13 cellular contexts compared by ENCODE assay signal in the genomic region with DNA sequence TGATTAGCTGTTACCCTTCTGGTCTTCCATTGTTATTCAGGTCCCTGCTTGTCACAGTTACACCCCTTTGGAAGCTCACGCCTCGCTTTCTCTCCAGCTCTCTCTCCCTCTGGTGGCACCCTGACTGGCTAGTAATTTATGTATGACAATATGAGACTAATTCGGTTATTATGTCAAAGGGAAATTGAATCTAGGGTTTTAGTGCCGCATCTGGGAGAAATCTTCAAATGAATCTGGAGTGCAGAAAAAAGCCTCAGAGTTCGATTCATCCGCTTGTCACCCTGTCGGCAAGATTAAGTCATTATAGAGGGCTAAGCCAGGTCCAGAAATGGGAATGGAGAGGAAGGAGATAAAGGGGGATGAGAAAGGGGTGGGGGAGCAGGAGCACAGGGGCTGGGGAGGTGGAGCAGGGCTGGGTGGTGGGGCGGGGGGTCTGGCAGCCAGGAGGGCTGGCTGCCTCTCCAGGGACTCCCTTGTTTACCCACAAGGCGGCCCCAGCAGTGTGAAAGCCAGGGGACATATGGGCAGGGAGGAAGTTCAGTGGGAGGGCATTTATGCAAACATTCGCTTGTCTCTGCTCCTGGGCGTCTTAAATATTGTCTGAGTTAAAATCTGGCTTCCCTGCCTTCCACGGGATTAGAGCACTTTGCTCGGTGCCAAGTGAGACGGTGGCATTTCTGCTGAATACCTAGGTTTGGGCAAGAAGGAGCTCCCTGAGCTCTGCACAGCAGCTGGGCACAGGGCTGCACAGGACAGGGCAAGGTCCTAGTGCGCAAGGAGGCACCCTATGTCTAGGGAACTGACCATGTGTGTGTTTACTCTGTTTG.
DNase-seq lines count a peak whose midpoint lies in the region; ATAC-seq, FAIRE-seq and TF ChIP-seq lines count a peak whose summit lies in the region.
"Had no signal": no experiment of that assay in that cellular context is flagged by ENCODE, and none has a peak within 500 bp of the region (broad histone marks: within the 10 kb centered on the region; RNA-seq: fewer than 3 reads in every experiment).

No MANE protein-coding gene starts in this region.

- no peaks in the 10 kb centered on the region for H3K9me3 Mint-ChIP-seq in progenitor cell of endocrine pancreas (ENCODE audit: low read depth)
- no peaks in the 10 kb centered on the region for H3K9me3 Mint-ChIP-seq in stimulated activated naive B cell treated with anti-CD40 and anti-IgM and Interleukin-4, amounts not matched to agents 10 μg/mL and 1 μg/mL and 100 μg/mL, for 72 hours
- H3K9me3 Mint-ChIP-seq: activated naive CD4-positive, alpha-beta T cell treated with anti-CD3 and anti-CD28 coated beads for 36 hours; central memory CD8-positive, alpha-beta T cell; T-helper 2 cell treated with Interferon-gamma antibody and Interleukin-4, amounts not matched to agents 5 μg/mL and 100 μg/mL, for 36 hours had no signal

- peak overlapping the region; percentile 37 for H3K4me3 Mint-ChIP-seq in progenitor cell of endocrine pancreas (ENCODE audit: low read depth)
- no peak overlapping the region for H3K4me3 Mint-ChIP-seq in stimulated activated naive B cell treated with anti-CD40 and anti-IgM and Interleukin-4, amounts not matched to agents 10 μg/mL and 1 μg/mL and 100 μg/mL, for 72 hours
- H3K4me3 Mint-ChIP-seq: activated naive CD4-positive, alpha-beta T cell treated with anti-CD3 and anti-CD28 coated beads for 36 hours; central memory CD8-positive, alpha-beta T cell; T-helper 2 cell treated with Interferon-gamma antibody and Interleukin-4, amounts not matched to agents 5 μg/mL and 100 μg/mL, for 36 hours had no signal

- ATAC-seq in stimulated activated naive B cell treated with anti-CD40 and anti-IgM and Interleukin-4, amounts not matched to agents 10 μg/mL and 1 μg/mL and 100 μg/mL, for 72 hours (replicated peaks): no peak

- H3K27ac Mint-ChIP-seq in progenitor cell of endocrine pancreas: peak overlapping the region; percentile 95
- no peak overlapping the region for H3K27ac Mint-ChIP-seq in stimulated activated naive B cell treated with anti-CD40 and anti-IgM and Interleukin-4, amounts not matched to agents 10 μg/mL and 1 μg/mL and 100 μg/mL, for 72 hours
- H3K27ac Mint-ChIP-seq: activated naive CD4-positive, alpha-beta T cell treated with anti-CD3 and anti-CD28 coated beads for 36 hours; T-helper 2 cell treated with Interferon-gamma antibody and Interleukin-4, amounts not matched to agents 5 μg/mL and 100 μg/mL, for 36 hours had no signal

- H3K4me1 ChIP-seq in colonic mucosa: peaks cover 8% of the 10 kb centered on the region
- H3K4me1 ChIP-seq: sigmoid colon, testis had no signal

- H3K27me3 ChIP-seq in H7 (ENCODE audit: control insufficient read depth, insufficient read depth, low read length): no peaks in the 10 kb centered on the region
- H3K27me3 ChIP-seq in colonic mucosa: no peaks in the 10 kb centered on the region
- H3K27me3 ChIP-seq: testis had no signal

- H3K4me3 ChIP-seq in H7 (ENCODE audit: insufficient read depth, low read depth, low read length) (no peak overlapping the region), colonic mucosa (peak overlapping the region; percentile 6)
- H3K4me3 ChIP-seq: sigmoid colon, testis had no signal

- H3K4me1 Mint-ChIP-seq in progenitor cell of endocrine pancreas (ENCODE audit: low read depth): peaks cover 62% of the 10 kb centered on the region
- peaks cover 0 to 7% of the 10 kb centered on the region in 2 donors for H3K4me1 Mint-ChIP-seq in stimulated activated naive B cell treated with anti-CD40 and anti-IgM and Interleukin-4, amounts not matched to agents 10 μg/mL and 1 μg/mL and 100 μg/mL, for 72 hours
- H3K4me1 Mint-ChIP-seq: central memory CD8-positive, alpha-beta T cell had no signal

- no peaks in the 10 kb centered on the region for H3K9me3 ChIP-seq in colonic mucosa
- H3K9me3 ChIP-seq: sigmoid colon, testis had no signal

- FAIRE-seq in urothelium cell line (lab: Jason Lieb, UNC): no peak

- H3K36me3 ChIP-seq in H7 (replicated peaks; ENCODE audit: control insufficient read depth, insufficient read depth, low read length): no peaks in the 10 kb centered on the region
- H3K36me3 ChIP-seq in colonic mucosa: no peaks in the 10 kb centered on the region
- H3K36me3 ChIP-seq: sigmoid colon had no signal

- TF ChIP-seq CTCF in colonic mucosa (IDR thresholded peaks at IDR 0.05): no peak
- TF ChIP-seq CTCF in progenitor cell of endocrine pancreas (IDR thresholded peaks at IDR 0.05; ENCODE audit: unreplicated experiment): peak; percentile 19

- H3K36me3 Mint-ChIP-seq in progenitor cell of endocrine pancreas (ENCODE audit: insufficient read depth): no peaks in the 10 kb centered on the region
- no peaks in the 10 kb centered on the region for H3K36me3 Mint-ChIP-seq in stimulated activated naive B cell treated with anti-CD40 and anti-IgM and Interleukin-4, amounts not matched to agents 10 μg/mL and 1 μg/mL and 100 μg/mL, for 72 hours

- H3K27ac ChIP-seq in colonic mucosa: peak overlapping the region; percentile 86
- H3K27ac ChIP-seq: sigmoid colon, testis had no signal

- DNase-seq in H7 (peak; percentile 54), NCI-H345 (lab: John Stamatoyannopoulos, UW) (peak; percentile 76), colonic mucosa (peak; percentile 49), progenitor cell of endocrine pancreas (ENCODE audit: low spot score, unreplicated experiment) (no peak), urothelium cell line (ENCODE audit: low spot score) (no peak)
- DNase-seq in activated T-cell treated with anti-CD3 and anti-CD28 coated beads, Interleukin-2, amount 50 U/mL, for 48 hours: no peak
- DNase-seq in activated CD4-positive, alpha-beta T cell treated with anti-CD3 and anti-CD28 coated beads for 4 hours: no peak
- DNase-seq in stimulated activated naive B cell treated with anti-CD40 and anti-IgM and Interleukin-4, amounts not matched to agents 10 μg/mL and 1 μg/mL and 100 μg/mL, for 72 hours: no peak
- DNase-seq: activated naive CD4-positive, alpha-beta T cell treated with anti-CD3 and anti-CD28 coated beads for 36 hours; sigmoid colon; testis had no signal

- peak overlapping the region in 1 of 2 donors; percentile 86 for H3K9ac ChIP-seq in colonic mucosa (ENCODE audit: low read depth in 2 of 2, low read length in 2 of 2)

- intact Hi-C loops in colonic mucosa (cut with DNase I): no loop called here

- no peaks in the 10 kb centered on the region for H3K27me3 Mint-ChIP-seq in progenitor cell of endocrine pancreas
- peaks cover 5 to 16% of the 10 kb centered on the region in 2 donors for H3K27me3 Mint-ChIP-seq in stimulated activated naive B cell treated with anti-CD40 and anti-IgM and Interleukin-4, amounts not matched to agents 10 μg/mL and 1 μg/mL and 100 μg/mL, for 72 hours

Comparison
In these comparisons a context has a peak if more than half of its experiments do, and no peak if none do; other contexts are left out.
1. DNase-seq: peak in H7 (single experiment), NCI-H345 (single experiment) and colonic mucosa (single experiment); none in progenitor cell of endocrine pancreas (single experiment), activated T-cell treated with anti-CD3 and anti-CD28 coated beads, Interleukin-2, amount 50 U/mL, for 48 hours (0 of 2), activated CD4-positive, alpha-beta T cell treated with anti-CD3 and anti-CD28 coated beads for 4 hours (0 of 2), stimulated activated naive B cell treated with anti-CD40 and anti-IgM and Interleukin-4, amounts not matched to agents 10 μg/mL and 1 μg/mL and 100 μg/mL, for 72 hours (single experiment) and urothelium cell line (single experiment).